In the genomic region with DNA sequence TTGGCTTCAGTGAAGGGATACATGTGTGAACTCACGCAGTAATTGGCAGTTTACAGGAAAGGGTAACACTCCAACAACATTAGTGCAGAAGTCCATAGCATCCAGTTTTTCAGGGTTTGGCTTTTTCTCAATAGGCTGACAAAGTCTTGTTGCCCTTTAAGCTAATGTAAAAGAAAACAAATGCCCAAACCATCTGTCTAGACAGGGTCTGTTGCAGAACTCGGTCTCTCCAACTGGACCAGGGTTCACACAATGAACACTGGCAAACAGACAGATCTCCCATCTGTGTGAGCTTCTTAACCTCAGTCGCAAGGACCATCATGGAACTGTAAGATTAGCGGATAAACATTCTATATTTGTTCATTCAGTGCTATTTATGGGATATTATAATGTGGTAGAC, we compare ENCODE assay signal across 25 cellular contexts.
DNase-seq lines count a peak whose midpoint lies in the region; ATAC-seq and TF ChIP-seq lines count a peak whose summit lies in the region.
"Had no signal": no experiment of that assay in that cellular context is flagged by ENCODE, and none has a peak within 500 bp of the region (broad histone marks: within the 10 kb centered on the region; RNA-seq: fewer than 3 reads in every experiment).

No MANE protein-coding gene starts in this region.

- no peak overlapping the region for H3K4me3 Mint-ChIP-seq in glutamatergic neuron (ENCODE audit: unreplicated experiment)
- H3K4me3 Mint-ChIP-seq: activated naive CD8-positive, alpha-beta T cell treated with anti-CD3 and anti-CD28 coated beads for 36 hours; memory B cell had no signal

- H3K36me3 Mint-ChIP-seq in glutamatergic neuron (ENCODE audit: unreplicated experiment): peaks cover 5% of the 10 kb centered on the region

- no peak for TF ChIP-seq POLR2A in lower leg skin (IDR thresholded peaks at IDR 0.05)

- 65 to 69% methylated on average over 4 of the region's 4 CpGs for WGBS in lower leg skin, 2 donors

- peaks cover 12% of the 10 kb centered on the region for H3K4me1 Mint-ChIP-seq in glutamatergic neuron (ENCODE audit: low read depth, unreplicated experiment)
- H3K4me1 Mint-ChIP-seq: memory B cell had no signal

- peak overlapping the region; percentile 75 for H3K27ac Mint-ChIP-seq in glutamatergic neuron (ENCODE audit: unreplicated experiment)
- H3K27ac Mint-ChIP-seq: activated naive CD8-positive, alpha-beta T cell treated with anti-CD3 and anti-CD28 coated beads for 36 hours; activated T-helper 2 cell treated with anti-CD3 and anti-CD28 coated beads, Interferon-gamma antibody, Interleukin-2, Interleukin-4, amounts not matched to agents 10 μg/mL and 5 μg/mL and 100 μg/mL, durations not matched to agents 14 hours and 24 hours and 36 hours; memory B cell had no signal

- TF ChIP-seq CTCF in glutamatergic neuron (IDR thresholded peaks at IDR 0.05; ENCODE audit: partially characterized antibody, unreplicated experiment) (no peak), lower leg skin (IDR thresholded peaks at IDR 0.05) (no peak)

- H3K27me3 Mint-ChIP-seq in glutamatergic neuron (ENCODE audit: unreplicated experiment): no peaks in the 10 kb centered on the region
- H3K27me3 Mint-ChIP-seq: activated naive CD8-positive, alpha-beta T cell treated with anti-CD3 and anti-CD28 coated beads for 36 hours had no signal

- intact Hi-C loops in left ventricle myocardium superior (cut with micrococcal nuclease) (no loop called here), Right ventricle myocardium inferior (cut with DNase I) (no loop called here), lower leg skin (cut with DNase I; ENCODE audit: low total_unique reads) (no loop called here)

- ATAC-seq in left ventricle myocardium superior (peak; percentile 35), Right ventricle myocardium inferior (no peak), HG03095 (IDR thresholded peaks at IDR 0.05; ENCODE audit: unreplicated experiment) (no peak)
- ATAC-seq: body of pancreas had no signal

- no peak for DNase-seq in left ventricle myocardium superior
- DNase-seq in Right ventricle myocardium inferior (ENCODE audit: missing footprints): no peak
- DNase-seq in astrocyte of the hippocampus (ENCODE audit: low read depth, low spot score): peak; percentile 65
- no peak for DNase-seq in glutamatergic neuron
- no peak for DNase-seq in KG1 (lab: John Stamatoyannopoulos, UW)
- DNase-seq in lower leg skin (ENCODE audit: low spot score in 2 of 2): no peak
- no peak for DNase-seq in NCI-H524 (lab: John Stamatoyannopoulos, UW)
- DNase-seq: activated CD4-positive, alpha-beta T cell treated with anti-CD3 and anti-CD28 coated beads, Interleukin-2, amount 50 U/mL, for 1 hour; activated CD8-positive, alpha-beta memory T cell treated with anti-CD3 and anti-CD28 coated beads, Interleukin-2, amount 50 U/mL, for 48 hours; activated naive CD8-positive, alpha-beta T cell treated with anti-CD3 and anti-CD28 coated beads for 36 hours; body of pancreas; COR-L47; NCI-H1105; NCI-H1930; NCI-H748 treated with DMSO at 0.1 percent for 48 hours; OCI-M1; SHP77; stimulated activated CD4-positive, alpha-beta T cell treated with anti-CD3 and anti-CD28 coated beads, Interleukin-1b, Interleukin-23, amount 100 ng/mL, for 48 hours; upper lobe of left lung had no signal

- no peak overlapping the region for H3K4me3 ChIP-seq in lower leg skin (ENCODE audit: low read depth, poor library complexity, severe bottlenecking)
- H3K4me3 ChIP-seq: BLaER1 treated with 17β-estradiol and CSF1 and Interleukin-3, amounts not matched to agents 10 nM and 100 nM; body of pancreas; HAP-1; skin epidermis; upper lobe of left lung had no signal

- H3K9me3 Mint-ChIP-seq in glutamatergic neuron (ENCODE audit: unreplicated experiment): peaks cover 3% of the 10 kb centered on the region
- H3K9me3 Mint-ChIP-seq: activated T-helper 2 cell treated with anti-CD3 and anti-CD28 coated beads, Interferon-gamma antibody, Interleukin-2, Interleukin-4, amounts not matched to agents 10 μg/mL and 5 μg/mL and 100 μg/mL, durations not matched to agents 14 hours and 24 hours and 36 hours had no signal
